ENCODE assay signal across 24 cellular contexts in the genomic region with DNA sequence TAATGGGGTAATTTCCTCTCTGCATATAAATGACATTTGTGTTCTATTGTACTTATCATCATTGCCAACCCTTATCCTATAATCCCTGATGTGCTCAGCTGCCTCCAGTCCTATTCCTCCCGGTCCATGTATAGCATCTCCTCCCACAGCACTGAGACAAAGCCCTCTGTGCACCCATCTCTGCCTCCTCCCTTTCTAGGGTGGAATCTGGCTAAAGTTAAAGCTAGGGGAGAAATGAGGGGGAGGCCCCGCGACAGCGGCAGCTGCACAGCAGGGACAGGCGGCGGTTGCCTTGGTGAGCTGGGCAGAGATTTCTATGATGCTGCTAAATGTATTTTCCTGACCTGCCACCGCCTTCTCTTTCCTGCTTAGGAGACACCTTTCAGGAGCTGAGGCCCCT. TPM values are rescaled to one million over a fixed set of nuclear protein-coding genes. Genes with fewer than 3 reads are reported as not detected.
DNase-seq lines count a peak whose midpoint lies in the region; ATAC-seq and TF ChIP-seq lines count a peak whose summit lies in the region.
"Had no signal": no experiment of that assay in that cellular context is flagged by ENCODE, and none has a peak within 500 bp of the region (broad histone marks: within the 10 kb centered on the region; RNA-seq: fewer than 3 reads in every experiment).

No MANE protein-coding gene starts in this region.

- H3K27ac ChIP-seq in angular gyrus (ENCODE audit: low read depth, low read length) (peak overlapping the region; percentile 40), osteoblast (ENCODE audit: low read depth, low read length) (no peak overlapping the region), GM23248 (no peak overlapping the region)
- H3K27ac ChIP-seq: cardiac muscle cell, lower lobe of right lung, psoas muscle, skin epidermis had no signal

- no peaks in the 10 kb centered on the region for H3F3A ChIP-seq in GM23248 (ENCODE audit: insufficient read depth)

- no peak overlapping the region for H2AFZ ChIP-seq in osteoblast (ENCODE audit: low read length)
- no peak overlapping the region for H2AFZ ChIP-seq in GM23248

- H3K9ac ChIP-seq in GM23248 = no peak overlapping the region

- H3K4me1 ChIP-seq in osteoblast (ENCODE audit: insufficient read depth, low read length) = peaks cover 3% of the 10 kb centered on the region
- H3K4me1 ChIP-seq in GM23248 (ENCODE audit: insufficient read depth) = no peaks in the 10 kb centered on the region
- H3K4me1 ChIP-seq: lower lobe of right lung, psoas muscle had no signal

- in situ Hi-C loops in GM23248 (cut with MboI) = loop anchor here (10.0 kb wide), 1 partner anchor 140 kb away; no protein-coding TSS in a partner anchor

- H3K27me3 ChIP-seq in osteoblast (ENCODE audit: insufficient read depth, low read length) (peaks cover 18% of the 10 kb centered on the region), GM23248 (replicated peaks; ENCODE audit: insufficient read depth) (peaks cover 13% of the 10 kb centered on the region)
- H3K27me3 ChIP-seq: cardiac muscle cell had no signal

- 15 to 25% methylated on average over 7 of the region's 7 CpGs for WGBS in GM23248 (ENCODE audit: low coverage in 1 of 2, low lambda C conversion rate in 2 of 2, missing lambda C conversion rate in 2 of 2), 2 experiments

- H3K9me3 ChIP-seq in osteoblast (ENCODE audit: low read depth, low read length) (no peaks in the 10 kb centered on the region), GM23248 (ENCODE audit: low read depth) (no peaks in the 10 kb centered on the region)
- H3K9me3 ChIP-seq: lower lobe of right lung, psoas muscle had no signal

- no peaks in the 10 kb centered on the region for H3K9me2 ChIP-seq in GM23248 (ENCODE audit: insufficient read depth)

- no peak overlapping the region for H3K4me2 ChIP-seq in osteoblast (ENCODE audit: insufficient read depth, low read length)
- H3K4me2 ChIP-seq in GM23248 (ENCODE audit: unreplicated experiment) = no peak overlapping the region

- no peaks in the 10 kb centered on the region for H4K20me1 ChIP-seq in osteoblast (ENCODE audit: insufficient read depth, low read length)
- no peaks in the 10 kb centered on the region for H4K20me1 ChIP-seq in GM23248 (ENCODE audit: insufficient read depth)

- no peak for TF ChIP-seq CTCF in osteoblast (IDR thresholded peaks at IDR 0.05; ENCODE audit: extremely low read depth, low read depth, low read length)

- DNase-seq in NCI-H1436 (lab: John Stamatoyannopoulos, UW) (peak; percentile 32), NCI-H1436 treated with DMSO at 0.1 percent for 48 hours (lab: John Stamatoyannopoulos, UW) (no peak), NCI-H1694 treated with DMSO at 0.1 percent for 48 hours (lab: John Stamatoyannopoulos, UW) (peak; percentile 46), osteoblast (ENCODE audit: insufficient read length, low spot score, missing footprints) (peak; percentile 17), GM23248 (no peak)
- DNase-seq in stimulated activated CD4-positive, alpha-beta T cell treated with anti-CD3 and anti-CD28 coated beads, Interleukin-2, amount 100 ng/mL, for 48 hours = no peak
- DNase-seq: activated CD4-positive, alpha-beta T cell treated with anti-CD3 and anti-CD28 coated beads, Interleukin-2, amount 10 ng/mL, durations not matched to agents 7 days and 5 days; dermis blood vessel endothelial cell; kidney glomerular epithelial cell; lower lobe of right lung; NCI-H2029 treated with DMSO at 0.1 percent for 48 hours; NCI-H82; psoas muscle; stimulated activated CD4-positive, alpha-beta T cell treated with anti-CD3 and anti-CD28 coated beads, Interleukin-1b, Interleukin-23, amount 100 ng/mL, for 48 hours had no signal

- ATAC-seq in GM21515 (IDR thresholded peaks at IDR 0.05; ENCODE audit: unreplicated experiment) = no peak
- ATAC-seq: K562, lower lobe of right lung, psoas muscle had no signal

- H3K36me3 ChIP-seq in osteoblast (ENCODE audit: insufficient read depth, low read length) = no peaks in the 10 kb centered on the region
- H3K36me3 ChIP-seq in GM23248 (ENCODE audit: low read depth) = no peaks in the 10 kb centered on the region
- H3K36me3 ChIP-seq: cardiac muscle cell, lower lobe of right lung had no signal

- no peaks in the 10 kb centered on the region for H3K79me2 ChIP-seq in osteoblast (ENCODE audit: insufficient read depth, low read length)
- no peaks in the 10 kb centered on the region for H3K79me2 ChIP-seq in GM23248 (ENCODE audit: insufficient read depth)

- H3K4me3 ChIP-seq in osteoblast (ENCODE audit: insufficient read depth, low read length) = no peak overlapping the region
- H3K4me3 ChIP-seq in GM23248 = no peak overlapping the region
- H3K4me3 ChIP-seq: cardiac muscle cell, K562, lower lobe of right lung, psoas muscle, skin epidermis had no signal

RNA-seq across cellular contexts. Expression of a gene that starts 12.8 kb away (rescaled TPM):
- total RNA-seq in osteoblast = not detected in 2 replicates
- not detected in 2 replicates for total RNA-seq in GM23248 (2014; rRNA removed; shearing (Covaris generic))
- polyA plus RNA-seq in GM23248 (2016; fragmentation: Nextera tagmentation; extraction: Ambion mirVana) = not detected in 2 replicates
- total RNA-seq: activated CD4-positive, alpha-beta T cell treated with anti-CD3 and anti-CD28 coated beads, Interleukin-2, amount 10 ng/mL, durations not matched to agents 7 days and 5 days; dermis blood vessel endothelial cell; H4; K562; lower lobe of right lung; MCF 10A; mononuclear cell; psoas muscle had no signal
- polyA plus RNA-seq: cardiac muscle cell, K562 had no signal

RNA-seq across cellular contexts. Expression of a gene that starts 27.2 kb away (rescaled TPM):
- 0.72 TPM in 1 of 2 replicates, not detected in the other for total RNA-seq in osteoblast
- not detected in 2 replicates for total RNA-seq in GM23248 (2014; rRNA removed; shearing (Covaris generic))
- polyA plus RNA-seq in GM23248 (2016; fragmentation: Nextera tagmentation; extraction: Ambion mirVana) = not detected in 2 replicates
- total RNA-seq: endothelial cell of umbilical vein, HT1080, K562 had no signal
- polyA plus RNA-seq: endothelial cell of umbilical vein had no signal

RNA-seq across cellular contexts. Expression of a gene that starts 56.4 kb away (rescaled TPM):
- total RNA-seq in osteoblast = 15.9 and 16.6 TPM in 2 replicates
- total RNA-seq in GM23248 (2014; rRNA removed; shearing (Covaris generic)) = 10.8 and 14.4 TPM in 2 replicates
- polyA plus RNA-seq in GM23248 (2016; fragmentation: Nextera tagmentation; extraction: Ambion mirVana) = 5.5 and 5.6 TPM in 2 replicates

Comparison
In these comparisons a context has a peak if more than half of its experiments do, and no peak if none do; other contexts are left out.
1. DNase-seq: peak in NCI-H1436 (single experiment), NCI-H1694 treated with DMSO at 0.1 percent for 48 hours (single experiment) and osteoblast (single experiment); none in NCI-H1436 treated with DMSO at 0.1 percent for 48 hours (single experiment), stimulated activated CD4-positive, alpha-beta T cell treated with anti-CD3 and anti-CD28 coated beads, Interleukin-2, amount 100 ng/mL, for 48 hours (0 of 2) and GM23248 (single experiment).